In genomic region chr4:156476359-156476758, GRCh38 we compare ENCODE assay signal across 10 cellular contexts.
DNase-seq lines count a peak whose midpoint lies in the region; ATAC-seq, FAIRE-seq and TF ChIP-seq lines count a peak whose summit lies in the region.
"Had no signal": no experiment of that assay in that cellular context is flagged by ENCODE, and none has a peak within 500 bp of the region (broad histone marks: within the 10 kb centered on the region; RNA-seq: fewer than 3 reads in every experiment).

No MANE protein-coding gene starts in this region.

- no peaks in the 10 kb centered on the region for H3K36me3 Mint-ChIP-seq in activated CD4-positive, alpha-beta T cell treated with anti-CD3 and anti-CD28 coated beads, Interleukin-2, amount 10 ng/mL, durations not matched to agents 24 days and 14 days (ENCODE audit: low read depth)

- intact Hi-C loops in upper lobe of right lung (cut with DNase I): no loop called here
- intact Hi-C loops in activated CD4-positive, alpha-beta T cell treated with anti-CD3 and anti-CD28 coated beads, Interleukin-2, amount 10 ng/mL, durations not matched to agents 24 days and 14 days (cut with micrococcal nuclease): no loop called here

- no peak overlapping the region for H3K4me3 ChIP-seq in upper lobe of right lung
- H3K4me3 ChIP-seq: body of pancreas had no signal

- H3K36me3 ChIP-seq in upper lobe of right lung: no peaks in the 10 kb centered on the region

- H3K4me1 ChIP-seq in upper lobe of right lung: no peaks in the 10 kb centered on the region
- H3K4me1 ChIP-seq: body of pancreas, parathyroid adenoma had no signal

- no peaks in the 10 kb centered on the region for H3K4me1 Mint-ChIP-seq in activated CD4-positive, alpha-beta T cell treated with anti-CD3 and anti-CD28 coated beads, Interleukin-2, amount 10 ng/mL, durations not matched to agents 24 days and 14 days

- DNase-seq in HPDE6-E6E7 (ENCODE audit: extremely low spot score) (peak; percentile 63), glomerular endothelial cell (ENCODE audit: extremely low read depth, low read depth, low spot score) (peak; percentile 47), upper lobe of right lung (no peak), germinal center (ENCODE audit: low spot score) (no peak)
- no peak for DNase-seq in activated CD4-positive, alpha-beta T cell treated with anti-CD3 and anti-CD28 coated beads, Interleukin-2, amount 10 ng/mL, durations not matched to agents 24 days and 14 days
- DNase-seq: body of pancreas, SIG-M5 had no signal

- H3K27me3 Mint-ChIP-seq in activated CD4-positive, alpha-beta T cell treated with anti-CD3 and anti-CD28 coated beads, Interleukin-2, amount 10 ng/mL, durations not matched to agents 24 days and 14 days: no peaks in the 10 kb centered on the region

- no peak overlapping the region for H3K27ac Mint-ChIP-seq in activated CD4-positive, alpha-beta T cell treated with anti-CD3 and anti-CD28 coated beads, Interleukin-2, amount 10 ng/mL, durations not matched to agents 24 days and 14 days

- no peak overlapping the region for H3K27ac ChIP-seq in upper lobe of right lung
- H3K27ac ChIP-seq: body of pancreas, parathyroid adenoma had no signal

- H3K9me3 Mint-ChIP-seq in activated CD4-positive, alpha-beta T cell treated with anti-CD3 and anti-CD28 coated beads, Interleukin-2, amount 10 ng/mL, durations not matched to agents 24 days and 14 days: no peaks in the 10 kb centered on the region

- no peaks in the 10 kb centered on the region for H3K9me3 ChIP-seq in upper lobe of right lung
- H3K9me3 ChIP-seq: body of pancreas had no signal

- peak; percentile 96 for FAIRE-seq in TTC549 (lab: Jason Lieb, UNC)

- H3K4me3 Mint-ChIP-seq in activated CD4-positive, alpha-beta T cell treated with anti-CD3 and anti-CD28 coated beads, Interleukin-2, amount 10 ng/mL, durations not matched to agents 24 days and 14 days: no peak overlapping the region

- no peaks in the 10 kb centered on the region for H3K27me3 ChIP-seq in upper lobe of right lung
- H3K27me3 ChIP-seq: body of pancreas had no signal

- peak; percentile 23 for ATAC-seq in upper lobe of right lung
- ATAC-seq in GM19351 (IDR thresholded peaks at IDR 0.05; ENCODE audit: unreplicated experiment): no peak
- ATAC-seq: body of pancreas had no signal

- no peak for TF ChIP-seq CTCF in upper lobe of right lung (IDR thresholded peaks at IDR 0.05)

Comparison
In these comparisons a context has a peak if more than half of its experiments do, and no peak if none do; other contexts are left out.
1. DNase-seq: peak in HPDE6-E6E7 (single experiment) and glomerular endothelial cell (single experiment); none in upper lobe of right lung (single experiment), activated CD4-positive, alpha-beta T cell treated with anti-CD3 and anti-CD28 coated beads, Interleukin-2, amount 10 ng/mL, durations not matched to agents 24 days and 14 days (single experiment) and germinal center (single experiment).